In the genomic region with DNA sequence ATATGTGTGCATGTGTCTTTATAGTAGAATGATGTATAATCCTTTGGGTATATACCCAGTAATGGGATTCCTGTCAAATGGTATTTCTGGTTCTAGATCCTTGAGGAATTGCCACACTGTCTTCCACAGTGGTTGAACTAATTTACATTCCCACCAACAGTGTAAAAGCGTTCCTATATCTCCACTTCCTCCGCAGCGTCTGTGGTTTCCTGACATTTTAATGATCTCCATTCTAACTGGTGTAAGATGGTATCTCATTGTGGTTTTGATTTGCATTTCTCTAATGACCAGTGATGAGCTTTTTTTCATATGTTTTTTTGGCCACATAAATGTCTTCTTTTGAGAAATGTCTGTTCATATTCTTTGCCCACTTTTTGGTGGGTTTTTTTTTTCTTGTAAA, we compare ENCODE assay signal across 2 cellular contexts. TPM values are rescaled to one million over a fixed set of nuclear protein-coding genes. Genes with fewer than 3 reads are reported as not detected.
"Had no signal": no experiment of that assay in that cellular context is flagged by ENCODE, and none has a peak within 500 bp of the region (broad histone marks: within the 10 kb centered on the region; RNA-seq: fewer than 3 reads in every experiment).

No MANE protein-coding gene starts in this region.

RNA-seq across cellular contexts. Expression of a gene that starts 37.2 kb away (rescaled TPM):
- polyA plus RNA-seq: mammary epithelial cell; naive thymus-derived CD4-positive, alpha-beta T cell had no signal
